8 cellular contexts compared by ENCODE assay signal in the genomic region with DNA sequence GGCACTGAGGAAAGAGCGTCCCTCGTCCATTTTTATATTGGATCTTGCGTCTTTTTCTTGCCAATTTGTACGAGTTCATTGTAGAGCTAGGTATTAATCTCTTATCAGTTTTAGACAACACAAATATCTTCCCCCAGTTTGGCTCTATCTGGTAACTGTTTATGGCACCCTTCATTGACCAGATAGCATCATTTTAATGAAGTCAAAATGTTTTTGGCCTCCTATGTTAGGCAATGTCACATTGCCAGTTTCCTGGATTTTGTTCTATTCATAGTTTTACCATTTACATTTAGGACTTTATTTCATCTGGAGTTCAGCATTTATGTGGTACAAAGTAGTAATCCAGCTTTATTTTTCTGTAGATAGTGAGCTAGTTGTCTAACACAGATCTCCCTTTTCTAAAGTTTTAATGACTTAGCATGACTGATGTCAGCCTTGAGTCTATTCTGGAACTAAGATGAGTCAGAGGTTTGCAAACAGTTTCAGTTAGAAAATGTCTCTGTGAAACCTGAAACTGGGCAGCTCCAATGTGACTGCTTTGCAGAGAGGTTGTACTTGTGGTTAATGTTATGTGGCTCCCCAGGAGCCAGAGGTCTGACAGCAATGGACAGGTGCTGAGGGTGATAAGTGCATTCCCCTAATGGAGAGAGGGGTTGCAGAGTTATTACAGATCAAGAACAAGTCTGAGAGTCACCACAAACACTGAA. TPM values are rescaled to one million over a fixed set of nuclear protein-coding genes. Genes with fewer than 3 reads are reported as not detected.
DNase-seq lines count a peak whose midpoint lies in the region; ATAC-seq and TF ChIP-seq lines count a peak whose summit lies in the region.

No MANE protein-coding gene starts in this region.

- peak; percentile 62 for DNase-seq in ACHN
- DNase-seq in NCI-H146 (lab: John Stamatoyannopoulos, UW) = peak; percentile 71
- DNase-seq in activated naive CD8-positive, alpha-beta T cell treated with anti-CD3 and anti-CD28 coated beads, Interleukin-2, amount 50 U/mL, for 24 hours = peak; percentile 13
- DNase-seq in left lobe of liver (ENCODE audit: low spot score) = no peak
- DNase-seq in WTC11 (ENCODE audit: low spot score) = no peak
- DNase-seq in germinal center (ENCODE audit: low spot score) = no peak

- H3K9me3 Mint-ChIP-seq in activated naive CD8-positive, alpha-beta T cell treated with anti-CD3 and anti-CD28 coated beads, Interleukin-2, amount 50 U/mL, for 24 hours = peaks cover 20% of the 10 kb centered on the region
- peaks cover 25% of the 10 kb centered on the region for H3K9me3 Mint-ChIP-seq in WTC11

- CTCF ChIA-PET in WTC11 (lab: Charles Lee) = interaction anchor here (2.2 kb wide), 1 partner anchor 122 kb away, joined by 7 read pairs; no protein-coding TSS in a partner anchor

- ATAC-seq in GM18499 (IDR thresholded peaks at IDR 0.05; ENCODE audit: insufficient read depth, unreplicated experiment) (peak; percentile 99), HG02763 (IDR thresholded peaks at IDR 0.05; ENCODE audit: unreplicated experiment) (peak; percentile 99), left lobe of liver (peak; percentile 8), WTC11 (no peak)
- peak; percentile 86 for ATAC-seq in activated naive CD8-positive, alpha-beta T cell treated with anti-CD3 and anti-CD28 coated beads, Interleukin-2, amount 50 U/mL, for 24 hours

- H3K4me3 Mint-ChIP-seq in activated naive CD8-positive, alpha-beta T cell treated with anti-CD3 and anti-CD28 coated beads, Interleukin-2, amount 50 U/mL, for 24 hours = no peak overlapping the region
- no peak overlapping the region for H3K4me3 Mint-ChIP-seq in WTC11

- H3K27ac Mint-ChIP-seq in activated naive CD8-positive, alpha-beta T cell treated with anti-CD3 and anti-CD28 coated beads, Interleukin-2, amount 50 U/mL, for 24 hours = no peak overlapping the region
- H3K27ac Mint-ChIP-seq in WTC11 = no peak overlapping the region

- no peak for TF ChIP-seq CTCF in WTC11 (IDR thresholded peaks at IDR 0.05)

- peaks cover 29% of the 10 kb centered on the region for H3K4me1 Mint-ChIP-seq in activated naive CD8-positive, alpha-beta T cell treated with anti-CD3 and anti-CD28 coated beads, Interleukin-2, amount 50 U/mL, for 24 hours
- H3K4me1 Mint-ChIP-seq in WTC11 = peaks cover 6% of the 10 kb centered on the region

- H3K27me3 Mint-ChIP-seq in activated naive CD8-positive, alpha-beta T cell treated with anti-CD3 and anti-CD28 coated beads, Interleukin-2, amount 50 U/mL, for 24 hours = peaks cover 17% of the 10 kb centered on the region
- peaks cover 36% of the 10 kb centered on the region for H3K27me3 Mint-ChIP-seq in WTC11 (ENCODE audit: low read depth)

- POLR2A ChIA-PET in WTC11 (lab: Charles Lee) = no interaction called here

- peaks cover 11% of the 10 kb centered on the region for H3K36me3 Mint-ChIP-seq in activated naive CD8-positive, alpha-beta T cell treated with anti-CD3 and anti-CD28 coated beads, Interleukin-2, amount 50 U/mL, for 24 hours (ENCODE audit: low read depth)
- H3K36me3 Mint-ChIP-seq in WTC11 = peaks cover 11% of the 10 kb centered on the region

- in situ Hi-C loops in ACHN (cut with HindIII; ENCODE audit: low pct_ligation_motif_present, low pct_unique_long_range_greater_than_20kb, low sequenced_read_pairs) = no loop called here

TF ChIP-seq in WTC11, 78 proteins besides CTCF, POLR2A, EP300 and RAD21:
- TF ChIP-seq ETV6 (CRISPR knock-in tag; IDR thresholded peaks at IDR 0.05) = no peak
- no peak for TF ChIP-seq FOXK1 (CRISPR knock-in tag; IDR thresholded peaks at IDR 0.05)
- TF ChIP-seq, protein P1, sequence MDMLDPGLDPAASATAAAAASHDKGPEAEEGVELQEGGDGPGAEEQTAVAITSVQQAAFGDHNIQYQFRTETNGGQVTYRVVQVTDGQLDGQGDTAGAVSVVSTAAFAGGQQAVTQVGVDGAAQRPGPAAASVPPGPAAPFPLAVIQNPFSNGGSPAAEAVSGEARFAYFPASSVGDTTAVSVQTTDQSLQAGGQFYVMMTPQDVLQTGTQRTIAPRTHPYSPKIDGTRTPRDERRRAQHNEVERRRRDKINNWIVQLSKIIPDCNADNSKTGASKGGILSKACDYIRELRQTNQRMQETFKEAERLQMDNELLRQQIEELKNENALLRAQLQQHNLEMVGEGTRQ (CRISPR knock-in tag; IDR thresholded peaks at IDR 0.05) = no peak
- TF ChIP-seq NR3C1 (CRISPR knock-in tag; conservative IDR thresholded peaks at IDR 0.05; ENCODE audit: low read depth) = no peak
- TF ChIP-seq SOX15 (CRISPR knock-in tag; IDR thresholded peaks at IDR 0.05) = no peak
- TF ChIP-seq, protein P2, sequence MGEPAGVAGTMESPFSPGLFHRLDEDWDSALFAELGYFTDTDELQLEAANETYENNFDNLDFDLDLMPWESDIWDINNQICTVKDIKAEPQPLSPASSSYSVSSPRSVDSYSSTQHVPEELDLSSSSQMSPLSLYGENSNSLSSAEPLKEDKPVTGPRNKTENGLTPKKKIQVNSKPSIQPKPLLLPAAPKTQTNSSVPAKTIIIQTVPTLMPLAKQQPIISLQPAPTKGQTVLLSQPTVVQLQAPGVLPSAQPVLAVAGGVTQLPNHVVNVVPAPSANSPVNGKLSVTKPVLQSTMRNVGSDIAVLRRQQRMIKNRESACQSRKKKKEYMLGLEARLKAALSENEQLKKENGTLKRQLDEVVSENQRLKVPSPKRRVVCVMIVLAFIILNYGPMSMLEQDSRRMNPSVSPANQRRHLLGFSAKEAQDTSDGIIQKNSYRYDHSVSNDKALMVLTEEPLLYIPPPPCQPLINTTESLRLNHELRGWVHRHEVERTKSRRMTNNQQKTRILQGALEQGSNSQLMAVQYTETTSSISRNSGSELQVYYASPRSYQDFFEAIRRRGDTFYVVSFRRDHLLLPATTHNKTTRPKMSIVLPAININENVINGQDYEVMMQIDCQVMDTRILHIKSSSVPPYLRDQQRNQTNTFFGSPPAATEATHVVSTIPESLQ (CRISPR knock-in tag; IDR thresholded peaks at IDR 0.05) = no peak
- TF ChIP-seq, protein P3, sequence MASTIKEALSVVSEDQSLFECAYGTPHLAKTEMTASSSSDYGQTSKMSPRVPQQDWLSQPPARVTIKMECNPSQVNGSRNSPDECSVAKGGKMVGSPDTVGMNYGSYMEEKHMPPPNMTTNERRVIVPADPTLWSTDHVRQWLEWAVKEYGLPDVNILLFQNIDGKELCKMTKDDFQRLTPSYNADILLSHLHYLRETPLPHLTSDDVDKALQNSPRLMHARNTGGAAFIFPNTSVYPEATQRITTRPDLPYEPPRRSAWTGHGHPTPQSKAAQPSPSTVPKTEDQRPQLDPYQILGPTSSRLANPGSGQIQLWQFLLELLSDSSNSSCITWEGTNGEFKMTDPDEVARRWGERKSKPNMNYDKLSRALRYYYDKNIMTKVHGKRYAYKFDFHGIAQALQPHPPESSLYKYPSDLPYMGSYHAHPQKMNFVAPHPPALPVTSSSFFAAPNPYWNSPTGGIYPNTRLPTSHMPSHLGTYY (CRISPR knock-in tag; IDR thresholded peaks at IDR 0.05) = no peak

RNA-seq across cellular contexts. Expression of a gene that starts 5.3 kb away (rescaled TPM):
- total RNA-seq in left lobe of liver (18.3 TPM), WTC11 (2021) (1.4 to 2.6 TPM (median 2.0 TPM) in 3 replicates)

RNA-seq across cellular contexts. Expression of a gene that starts 49.7 kb away (rescaled TPM):
- total RNA-seq in left lobe of liver (3.3 TPM), WTC11 (2021) (1.4 to 1.6 TPM (median 1.6 TPM) in 3 replicates)

Comparison
In these comparisons a context has a peak if more than half of its experiments do, and no peak if none do; other contexts are left out.
1. DNase-seq: peak in ACHN (single experiment), NCI-H146 (single experiment) and activated naive CD8-positive, alpha-beta T cell treated with anti-CD3 and anti-CD28 coated beads, Interleukin-2, amount 50 U/mL, for 24 hours (single experiment); none in left lobe of liver (single experiment), WTC11 (single experiment) and germinal center (single experiment).